23 cellular contexts compared by ENCODE assay signal in the genomic region with DNA sequence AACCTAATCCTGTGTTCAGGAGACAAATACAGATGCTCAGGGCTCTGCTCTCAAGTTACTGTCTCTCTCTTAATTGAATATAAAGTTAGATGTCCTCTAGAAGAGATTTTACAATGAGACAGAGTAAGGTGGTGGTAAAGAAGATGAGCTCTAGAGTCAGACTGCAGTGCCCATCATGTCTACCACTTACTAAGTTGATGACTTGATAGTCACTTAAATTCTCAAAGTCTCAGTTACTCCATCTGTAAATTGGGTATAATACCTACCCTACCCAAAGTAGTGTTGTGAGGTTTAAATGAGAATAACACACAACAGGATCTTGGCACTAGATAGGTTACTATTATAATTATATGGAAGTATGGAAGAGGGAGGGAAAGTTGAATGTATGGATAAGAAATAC. TPM values are rescaled to one million over a fixed set of nuclear protein-coding genes. Genes with fewer than 3 reads are reported as not detected.
A peak's percentile ranks its signal among the peaks of the same experiment; 100 is the strongest.
DNase-seq lines count a peak whose midpoint lies in the region; ATAC-seq and TF ChIP-seq lines count a peak whose summit lies in the region.
"Had no signal": no experiment of that assay in that cellular context is flagged by ENCODE, and none has a peak within 500 bp of the region (broad histone marks: within the 10 kb centered on the region; RNA-seq: fewer than 3 reads in every experiment).

No MANE protein-coding gene starts in this region.

- H3K36me3 ChIP-seq in OCI-LY7 (ENCODE audit: insufficient read depth, low read length) (peaks cover 20% of the 10 kb centered on the region; the same call in 1 of the 2 replicates), neuron (ENCODE audit: insufficient read depth, low read length) (peaks cover 4% of the 10 kb centered on the region), upper lobe of right lung (no peaks in the 10 kb centered on the region), Caco-2 (ENCODE audit: control insufficient read depth, insufficient read depth, low read length) (no peaks in the 10 kb centered on the region)
- H3K36me3 ChIP-seq: gastrocnemius medialis had no signal

- no peak overlapping the region for H2AFZ ChIP-seq in OCI-LY7 (ENCODE audit: low read length)
- H2AFZ ChIP-seq in neuron (ENCODE audit: low read depth, low read length), result no peak overlapping the region

- peaks cover 38% of the 10 kb centered on the region for H3K79me2 ChIP-seq in OCI-LY7 (ENCODE audit: insufficient read depth, low read depth, low read length)

- peak overlapping the region; percentile 95 for H3K4me3 Mint-ChIP-seq in activated naive CD8-positive, alpha-beta T cell
- no peak overlapping the region for H3K4me3 Mint-ChIP-seq in activated naive CD8-positive, alpha-beta T cell treated with anti-CD3 and anti-CD28 coated beads for 36 hours
- H3K4me3 Mint-ChIP-seq in brain (peak overlapping the region; percentile 10 to 98 (median 45)), Caco-2 (ENCODE audit: unreplicated experiment) (no peak overlapping the region)

- TF ChIP-seq CTCF in OCI-LY7 (conservative IDR thresholded peaks at IDR 0.05; ENCODE audit: low read length), result no peak
- TF ChIP-seq CTCF in brain (conservative IDR thresholded peaks at IDR 0.05), result no peak
- TF ChIP-seq CTCF in upper lobe of right lung (IDR thresholded peaks at IDR 0.05), result no peak
- no peak for TF ChIP-seq CTCF in Caco-2 (IDR thresholded peaks at IDR 0.05; ENCODE audit: insufficient read depth in 1 of 2, low read depth in 1 of 2, low read length in 1 of 2, severe bottlenecking in 1 of 2, unreplicated experiment in 1 of 2)

- CTCF ChIA-PET in OCI-LY7 (lab: Charles Lee; ENCODE audit: unreplicated experiment) (no interaction called here), Caco-2 (lab: Charles Lee) (interaction anchor here (0.6 to 3.4 kb wide), 3 partner anchors 37 to 224 kb away, joined by 3 to 32 read pairs (median 11); partner anchors contain the start of gene FAM83D)

- no peak for DNase-seq in activated naive CD8-positive, alpha-beta T cell treated with anti-CD3 and anti-CD28 coated beads for 36 hours
- no peak for DNase-seq in OCI-LY7 (ENCODE audit: low spot score)
- no peak for DNase-seq in upper lobe of right lung
- DNase-seq in Caco-2, result no peak
- DNase-seq: activated CD4-positive, alpha-beta T cell treated with anti-CD3 and anti-CD28 coated beads for 36 hours; activated CD8-positive, alpha-beta memory T cell treated with anti-CD3 and anti-CD28 coated beads for 24 hours; effector CD4-positive, alpha-beta T cell; gastrocnemius medialis; H7; hippocampal formation; islet precursor cell; NCI-H1694; NCI-H69; small intestine; stimulated activated CD4-positive, alpha-beta T cell treated with anti-CD3 and anti-CD28 coated beads, Interleukin-4, amount 100 ng/mL, for 24 hours; stimulated activated naive CD4-positive, alpha-beta T cell treated with Interleukin-2 at 50 U/mL for 16 hours had no signal

- H3K27me3 ChIP-seq in neuron (ENCODE audit: insufficient read depth, low read length) (no peaks in the 10 kb centered on the region), upper lobe of right lung (no peaks in the 10 kb centered on the region), Caco-2 (replicated peaks; ENCODE audit: control insufficient read depth, insufficient read depth, low read length) (no peaks in the 10 kb centered on the region)
- H3K27me3 ChIP-seq: gastrocnemius medialis, tibial nerve had no signal

- no peaks in the 10 kb centered on the region for H3K9me2 ChIP-seq in OCI-LY7 (ENCODE audit: insufficient read depth, low read length)

- no peak overlapping the region for H3K27ac ChIP-seq in OCI-LY7 (ENCODE audit: low read depth, low read length, poor library complexity, severe bottlenecking)
- H3K27ac ChIP-seq in upper lobe of right lung, result no peak overlapping the region
- H3K27ac ChIP-seq: gastrocnemius medialis, tibial nerve had no signal

- H3K4me1 ChIP-seq in OCI-LY7 (ENCODE audit: insufficient read depth, low read length, poor library complexity, severe bottlenecking), result peaks cover 22% of the 10 kb centered on the region
- H3K4me1 ChIP-seq in neuron (ENCODE audit: insufficient read depth, low read length), result peaks cover 16% of the 10 kb centered on the region
- peaks cover 6% of the 10 kb centered on the region for H3K4me1 ChIP-seq in upper lobe of right lung
- peaks cover 14% of the 10 kb centered on the region; the same call in 1 of the 2 replicates for H3K4me1 ChIP-seq in Caco-2

- no peaks in the 10 kb centered on the region for H3K36me3 Mint-ChIP-seq in activated naive CD8-positive, alpha-beta T cell
- H3K36me3 Mint-ChIP-seq in activated naive CD8-positive, alpha-beta T cell treated with anti-CD3 and anti-CD28 coated beads for 36 hours, result peaks cover 16% of the 10 kb centered on the region
- H3K36me3 Mint-ChIP-seq in brain, result peaks cover 14% of the 10 kb centered on the region
- H3K36me3 Mint-ChIP-seq in Caco-2 (ENCODE audit: insufficient read depth, unreplicated experiment), result peaks cover 22% of the 10 kb centered on the region

- ATAC-seq in upper lobe of right lung (no peak), HG03139 (IDR thresholded peaks at IDR 0.05; ENCODE audit: unreplicated experiment) (no peak)
- ATAC-seq: activated CD4-positive, alpha-beta T cell treated with anti-CD3 and anti-CD28 coated beads for 36 hours; activated naive CD4-positive, alpha-beta T cell treated with anti-CD3 and anti-CD28 coated beads, Interleukin-2, amount 50 U/mL, for 72 hours; esophagus mucosa; gastrocnemius medialis had no signal

- BruUV-seq in OCI-LY7 (replicated peaks; lab: Mats Ljungman, UMichigan) (no TSS peak), Caco-2 (replicated peaks; lab: Mats Ljungman, UMichigan) (no TSS peak)

- peak overlapping the region; percentile 90 for H3K4me3 ChIP-seq in OCI-LY7 (ENCODE audit: low read depth, low read length, poor library complexity, severe bottlenecking)
- peak overlapping the region; percentile 85 for H3K4me3 ChIP-seq in neuron (ENCODE audit: low read length)
- H3K4me3 ChIP-seq in upper lobe of right lung, result no peak overlapping the region
- no peak overlapping the region for H3K4me3 ChIP-seq in Caco-2 (ENCODE audit: low read depth, low read length)

- H3K27ac Mint-ChIP-seq in activated naive CD8-positive, alpha-beta T cell, result no peak overlapping the region
- H3K27ac Mint-ChIP-seq in activated naive CD8-positive, alpha-beta T cell treated with anti-CD3 and anti-CD28 coated beads for 36 hours, result no peak overlapping the region
- H3K27ac Mint-ChIP-seq in brain (no peak overlapping the region), Caco-2 (ENCODE audit: unreplicated experiment) (no peak overlapping the region)

- no peaks in the 10 kb centered on the region for H3K27me3 Mint-ChIP-seq in activated naive CD8-positive, alpha-beta T cell
- no peaks in the 10 kb centered on the region for H3K27me3 Mint-ChIP-seq in activated naive CD8-positive, alpha-beta T cell treated with anti-CD3 and anti-CD28 coated beads for 36 hours
- H3K27me3 Mint-ChIP-seq in brain, result peaks cover 10% of the 10 kb centered on the region
- no peaks in the 10 kb centered on the region for H3K27me3 Mint-ChIP-seq in Caco-2 (ENCODE audit: insufficient read depth, unreplicated experiment)
- H3K27me3 Mint-ChIP-seq: activated CD4-positive, alpha-beta T cell treated with anti-CD3 and anti-CD28 coated beads for 36 hours had no signal

- POLR2A ChIA-PET in OCI-LY7 (lab: Charles Lee), result interaction anchor here (1.1 to 3.3 kb wide), 5 partner anchors 16 to 215 kb away, joined by 4 to 11 read pairs (median 9); partner anchors contain the start of gene ACTR5
- POLR2A ChIA-PET in Caco-2 (lab: Charles Lee), result interaction anchor here (1.2 kb wide), 1 partner anchor 101 kb away, joined by 5 read pairs; no protein-coding TSS in a partner anchor

- intact Hi-C loops in OCI-LY7 (cut with micrococcal nuclease; ENCODE audit: unreplicated experiment) (loop anchor here (5.0 to 10.0 kb wide), 2 partner anchors 156 to 519 kb away; partner anchors contain the start of gene PPP1R16B), upper lobe of right lung (cut with DNase I) (no loop called here), Caco-2 (cut with micrococcal nuclease; ENCODE audit: unreplicated experiment) (loop anchor here (2.0 kb wide), 2 partner anchors 31 to 69 kb away; no protein-coding TSS in a partner anchor)

- peaks cover 4% of the 10 kb centered on the region; the same call in 1 of the 2 replicates for H4K20me1 ChIP-seq in OCI-LY7 (ENCODE audit: insufficient read depth, low read length)

- peaks cover 35% of the 10 kb centered on the region for H3K4me1 Mint-ChIP-seq in activated naive CD8-positive, alpha-beta T cell (ENCODE audit: low read depth)
- peaks cover 34% of the 10 kb centered on the region for H3K4me1 Mint-ChIP-seq in activated naive CD8-positive, alpha-beta T cell treated with anti-CD3 and anti-CD28 coated beads for 36 hours
- H3K4me1 Mint-ChIP-seq in brain (peaks cover 26% of the 10 kb centered on the region), Caco-2 (ENCODE audit: low read depth, unreplicated experiment) (peaks cover 20% of the 10 kb centered on the region)

- peak overlapping the region; percentile 86 for H3K4me2 ChIP-seq in OCI-LY7 (ENCODE audit: low read length)

- H3K9me3 Mint-ChIP-seq in activated naive CD8-positive, alpha-beta T cell (ENCODE audit: low read depth), result no peaks in the 10 kb centered on the region
- no peaks in the 10 kb centered on the region for H3K9me3 Mint-ChIP-seq in activated naive CD8-positive, alpha-beta T cell treated with anti-CD3 and anti-CD28 coated beads for 36 hours
- H3K9me3 Mint-ChIP-seq in brain, result no peaks in the 10 kb centered on the region
- H3K9me3 Mint-ChIP-seq in Caco-2 (ENCODE audit: unreplicated experiment), result no peaks in the 10 kb centered on the region
- H3K9me3 Mint-ChIP-seq: activated naive CD4-positive, alpha-beta T cell treated with anti-CD3 and anti-CD28 coated beads, Interleukin-2, amount 50 U/mL, for 72 hours had no signal

- H3K9me3 ChIP-seq in OCI-LY7 (ENCODE audit: low read length) (no peaks in the 10 kb centered on the region), neuron (ENCODE audit: low read length) (no peaks in the 10 kb centered on the region), upper lobe of right lung (no peaks in the 10 kb centered on the region), Caco-2 (no peaks in the 10 kb centered on the region)
- H3K9me3 ChIP-seq: gastrocnemius medialis, tibial nerve had no signal

RNA-seq across cellular contexts. Expression of gene DHX35, which starts 1.6 kb away (rescaled TPM):
- 10 to 100 TPM; 16.9 to 17.0 TPM for total RNA-seq in activated naive CD8-positive, alpha-beta T cell treated with anti-CD3 and anti-CD28 coated beads for 36 hours
- 13.7 and 15.6 TPM in 2 replicates for total RNA-seq in OCI-LY7 (2014; rRNA removed; shearing (Covaris generic))
- total RNA-seq in OCI-LY7 (2022), result 13.0 and 13.9 TPM in 2 replicates
- 9.7 TPM for polyA plus RNA-seq in brain (ENCODE audit: insufficient read depth, low read depth, low replicate concordance)
- 11.1 TPM for total RNA-seq in upper lobe of right lung
- 25.0 and 29.5 TPM in 2 replicates for total RNA-seq in Caco-2 (2022)

RNA-seq across cellular contexts. Expression of gene FAM83D, which starts 37.5 kb away (rescaled TPM):
- total RNA-seq in activated naive CD8-positive, alpha-beta T cell treated with anti-CD3 and anti-CD28 coated beads for 36 hours, result 10 to 100 TPM; 11.8 to 14.2 TPM
- total RNA-seq in OCI-LY7 (2014; rRNA removed; shearing (Covaris generic)), result 33.2 and 48.2 TPM in 2 replicates
- total RNA-seq in OCI-LY7 (2022), result 32.6 and 32.9 TPM in 2 replicates
- 30.7 TPM for polyA plus RNA-seq in brain (ENCODE audit: insufficient read depth, low read depth, low replicate concordance)
- 2.0 TPM for total RNA-seq in upper lobe of right lung
- 82.4 and 86.3 TPM in 2 replicates for total RNA-seq in Caco-2 (2022)

Comparison
In these comparisons a context has a peak if more than half of its experiments do, and no peak if none do; other contexts are left out.
1. H3K4me3 Mint-ChIP-seq: peak in activated naive CD8-positive, alpha-beta T cell (single experiment) and brain (5 of 5); none in activated naive CD8-positive, alpha-beta T cell treated with anti-CD3 and anti-CD28 coated beads for 36 hours (single experiment) and Caco-2 (single experiment).
2. H3K4me3 ChIP-seq: peak in OCI-LY7 (single experiment) and neuron (single experiment); none in upper lobe of right lung (single experiment) and Caco-2 (single experiment).